In genomic region chr5:133292300-133292699, GRCh38 we compare ENCODE assay signal across 22 cellular contexts.
DNase-seq lines count a peak whose midpoint lies in the region; ATAC-seq and TF ChIP-seq lines count a peak whose summit lies in the region.
"Had no signal": no experiment of that assay in that cellular context is flagged by ENCODE, and none has a peak within 500 bp of the region (broad histone marks: within the 10 kb centered on the region; RNA-seq: fewer than 3 reads in every experiment).

No MANE protein-coding gene starts in this region.

- no peaks in the 10 kb centered on the region for H3K36me3 Mint-ChIP-seq in nephron progenitor cell (ENCODE audit: low read depth)

- ATAC-seq in left lung: no peak
- ATAC-seq: GM12878, heart right ventricle, K562, left colon, Panc1, T-helper 17 cell had no signal

- H3K36me3 ChIP-seq in HEK293 (ENCODE audit: control insufficient read depth in 2 of 2, insufficient read depth in 1 of 2, low read length in 2 of 2): no peaks in the 10 kb centered on the region
- no peaks in the 10 kb centered on the region for H3K36me3 ChIP-seq in left lung
- H3K36me3 ChIP-seq: esophagus squamous epithelium, heart right ventricle had no signal

- CTCF ChIA-PET in HEK293 (lab: Yijun Ruan, JAX): interaction anchor here (0.6 to 9.5 kb wide), 4 partner anchors 68 to 180 kb away, joined by 4 to 98 read pairs (median 5); no protein-coding TSS in a partner anchor

- H3K4me1 ChIP-seq in HEK293 (ENCODE audit: control insufficient read depth, insufficient read depth, low read length) (peaks cover 3% of the 10 kb centered on the region; the same call in 1 of the 2 replicates), left lung (no peaks in the 10 kb centered on the region)
- H3K4me1 ChIP-seq: heart right ventricle had no signal

- POLR2A ChIA-PET in HEK293 (lab: Yijun Ruan, JAX): no interaction called here

- H3K9me3 Mint-ChIP-seq in nephron progenitor cell: no peaks in the 10 kb centered on the region
- H3K9me3 Mint-ChIP-seq: activated T-helper 2 cell treated with anti-CD3 and anti-CD28 coated beads, Interferon-gamma antibody, Interleukin-2, Interleukin-4, amounts not matched to agents 10 μg/mL and 5 μg/mL and 100 μg/mL, durations not matched to agents 14 hours and 24 hours and 36 hours; CD4-positive, alpha-beta T cell had no signal

- H3K4me3 ChIP-seq in HEK293 (ENCODE audit: low read depth, low read length) (no peak overlapping the region), left lung (no peak overlapping the region)
- H3K4me3 ChIP-seq: esophagus squamous epithelium, GM12878, heart right ventricle, K562 had no signal

- peak; percentile 13 for DNase-seq in DMS 273 (lab: John Stamatoyannopoulos, UW; ENCODE audit: unreplicated experiment)
- DNase-seq in DMS 273 treated with DMSO at 0.1 percent for 48 hours (lab: John Stamatoyannopoulos, UW): no peak
- peak; percentile 83 for DNase-seq in SW480 (ENCODE audit: low spot score)
- DNase-seq in kidney glomerular epithelial cell (lab: John Stamatoyannopoulos, UW): peak; percentile 12
- no peak for DNase-seq in hepatic stellate cell (ENCODE audit: low spot score)
- DNase-seq in left lung: no peak
- DNase-seq in nephron progenitor cell: no peak
- DNase-seq: anterior cingulate cortex; CD4-positive, alpha-beta T cell; dermis blood vessel endothelial cell; esophagus squamous epithelium; heart right ventricle; left colon; NCI-H1436; NCI-H510A treated with DMSO at 0.1 percent for 48 hours; T-helper 17 cell had no signal

- H3K4me1 Mint-ChIP-seq in nephron progenitor cell: no peaks in the 10 kb centered on the region

- H3K27ac Mint-ChIP-seq in nephron progenitor cell: no peak overlapping the region
- H3K27ac Mint-ChIP-seq: activated T-helper 2 cell treated with anti-CD3 and anti-CD28 coated beads, Interferon-gamma antibody, Interleukin-2, Interleukin-4, amounts not matched to agents 10 μg/mL and 5 μg/mL and 100 μg/mL, durations not matched to agents 14 hours and 24 hours and 36 hours; CD4-positive, alpha-beta T cell; T-helper 17 cell had no signal

- no peak overlapping the region for H3K4me3 Mint-ChIP-seq in nephron progenitor cell
- H3K4me3 Mint-ChIP-seq: CD4-positive, alpha-beta T cell; T-helper 17 cell had no signal

- H3K9me3 ChIP-seq in HEK293 (ENCODE audit: control insufficient read depth, insufficient read depth, low read depth, low read length) (no peaks in the 10 kb centered on the region), left lung (no peaks in the 10 kb centered on the region)
- H3K9me3 ChIP-seq: esophagus squamous epithelium, heart right ventricle had no signal

- no peaks in the 10 kb centered on the region for H3K27me3 ChIP-seq in left lung
- H3K27me3 ChIP-seq: esophagus squamous epithelium had no signal

- intact Hi-C loops in left lung (cut with DNase I): no loop called here

- H3K27me3 Mint-ChIP-seq in nephron progenitor cell (ENCODE audit: low read depth, poor library complexity): peaks cover 4% of the 10 kb centered on the region
- H3K27me3 Mint-ChIP-seq: CD4-positive, alpha-beta T cell had no signal

- no peak overlapping the region for H3K27ac ChIP-seq in HEK293 (ENCODE audit: extremely low read depth, low read depth, low read length)
- no peak overlapping the region for H3K27ac ChIP-seq in left lung
- H3K27ac ChIP-seq: 22Rv1, esophagus squamous epithelium, heart right ventricle had no signal

- TF ChIP-seq CTCF in HEK293 (tag by site-specific recombination; IDR thresholded peaks at IDR 0.05) (no peak), left lung (IDR thresholded peaks at IDR 0.05) (no peak), nephron progenitor cell (IDR thresholded peaks at IDR 0.05) (no peak)

TF ChIP-seq in HEK293, 187 proteins besides CTCF, POLR2A, EP300 and RAD21 (continues in another document):
- TF ChIP-seq PRDM4 (tag by site-specific recombination; IDR thresholded peaks at IDR 0.05): no peak
- no peak for TF ChIP-seq MEIS1 (CRISPR knock-in tag; IDR thresholded peaks at IDR 0.05; ENCODE audit: borderline replicate concordance)
- TF ChIP-seq, protein P1, sequence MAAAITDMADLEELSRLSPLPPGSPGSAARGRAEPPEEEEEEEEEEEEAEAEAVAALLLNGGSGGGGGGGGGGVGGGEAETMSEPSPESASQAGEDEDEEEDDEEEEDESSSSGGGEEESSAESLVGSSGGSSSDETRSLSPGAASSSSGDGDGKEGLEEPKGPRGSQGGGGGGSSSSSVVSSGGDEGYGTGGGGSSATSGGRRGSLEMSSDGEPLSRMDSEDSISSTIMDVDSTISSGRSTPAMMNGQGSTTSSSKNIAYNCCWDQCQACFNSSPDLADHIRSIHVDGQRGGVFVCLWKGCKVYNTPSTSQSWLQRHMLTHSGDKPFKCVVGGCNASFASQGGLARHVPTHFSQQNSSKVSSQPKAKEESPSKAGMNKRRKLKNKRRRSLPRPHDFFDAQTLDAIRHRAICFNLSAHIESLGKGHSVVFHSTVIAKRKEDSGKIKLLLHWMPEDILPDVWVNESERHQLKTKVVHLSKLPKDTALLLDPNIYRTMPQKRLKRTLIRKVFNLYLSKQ (tag by site-specific recombination; IDR thresholded peaks at IDR 0.05; ENCODE audit: borderline replicate concordance): no peak
- no peak for TF ChIP-seq BCL11B (tag by site-specific recombination; IDR thresholded peaks at IDR 0.05; ENCODE audit: low read depth)
- TF ChIP-seq, protein P2, sequence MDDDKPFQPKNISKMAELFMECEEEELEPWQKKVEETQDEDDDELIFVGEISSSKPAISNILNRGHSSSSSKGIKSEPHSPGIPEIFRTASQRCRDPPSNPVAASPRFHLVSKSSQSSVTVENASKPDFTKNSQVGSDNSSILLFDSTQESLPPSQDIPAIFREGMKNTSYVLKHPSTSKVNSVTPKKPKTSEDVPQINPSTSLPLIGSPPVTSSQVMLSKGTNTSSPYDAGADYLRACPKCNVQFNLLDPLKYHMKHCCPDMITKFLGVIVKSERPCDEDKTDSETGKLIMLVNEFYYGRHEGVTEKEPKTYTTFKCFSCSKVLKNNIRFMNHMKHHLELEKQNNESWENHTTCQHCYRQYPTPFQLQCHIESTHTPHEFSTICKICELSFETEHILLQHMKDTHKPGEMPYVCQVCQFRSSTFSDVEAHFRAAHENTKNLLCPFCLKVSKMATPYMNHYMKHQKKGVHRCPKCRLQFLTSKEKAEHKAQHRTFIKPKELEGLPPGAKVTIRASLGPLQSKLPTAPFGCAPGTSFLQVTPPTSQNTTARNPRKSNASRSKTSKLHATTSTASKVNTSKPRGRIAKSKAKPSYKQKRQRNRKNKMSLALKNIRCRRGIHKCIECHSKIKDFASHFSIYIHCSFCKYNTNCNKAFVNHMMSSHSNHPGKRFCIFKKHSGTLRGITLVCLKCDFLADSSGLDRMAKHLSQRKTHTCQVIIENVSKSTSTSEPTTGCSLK (tag by site-specific recombination; IDR thresholded peaks at IDR 0.05): no peak
- TF ChIP-seq, protein P3, sequence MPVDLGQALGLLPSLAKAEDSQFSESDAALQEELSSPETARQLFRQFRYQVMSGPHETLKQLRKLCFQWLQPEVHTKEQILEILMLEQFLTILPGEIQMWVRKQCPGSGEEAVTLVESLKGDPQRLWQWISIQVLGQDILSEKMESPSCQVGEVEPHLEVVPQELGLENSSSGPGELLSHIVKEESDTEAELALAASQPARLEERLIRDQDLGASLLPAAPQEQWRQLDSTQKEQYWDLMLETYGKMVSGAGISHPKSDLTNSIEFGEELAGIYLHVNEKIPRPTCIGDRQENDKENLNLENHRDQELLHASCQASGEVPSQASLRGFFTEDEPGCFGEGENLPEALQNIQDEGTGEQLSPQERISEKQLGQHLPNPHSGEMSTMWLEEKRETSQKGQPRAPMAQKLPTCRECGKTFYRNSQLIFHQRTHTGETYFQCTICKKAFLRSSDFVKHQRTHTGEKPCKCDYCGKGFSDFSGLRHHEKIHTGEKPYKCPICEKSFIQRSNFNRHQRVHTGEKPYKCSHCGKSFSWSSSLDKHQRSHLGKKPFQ (tag by site-specific recombination; IDR thresholded peaks at IDR 0.05): no peak

Comparison
In these comparisons a context has a peak if more than half of its experiments do, and no peak if none do; other contexts are left out.
1. DNase-seq: peak in DMS 273 (single experiment), SW480 (single experiment) and kidney glomerular epithelial cell (single experiment); none in DMS 273 treated with DMSO at 0.1 percent for 48 hours (single experiment), hepatic stellate cell (single experiment), left lung (0 of 2) and nephron progenitor cell (single experiment).